In genomic region chr5:88734983-88735382, GRCh38 we compare ENCODE assay signal across 1 cellular context.
TF ChIP-seq lines count a peak whose summit lies in the region.

No MANE protein-coding gene starts in this region.

TF ChIP-seq in K562, 482 proteins besides CTCF, POLR2A, EP300 and RAD21 (continued from another document):
- TF ChIP-seq, protein P1, sequence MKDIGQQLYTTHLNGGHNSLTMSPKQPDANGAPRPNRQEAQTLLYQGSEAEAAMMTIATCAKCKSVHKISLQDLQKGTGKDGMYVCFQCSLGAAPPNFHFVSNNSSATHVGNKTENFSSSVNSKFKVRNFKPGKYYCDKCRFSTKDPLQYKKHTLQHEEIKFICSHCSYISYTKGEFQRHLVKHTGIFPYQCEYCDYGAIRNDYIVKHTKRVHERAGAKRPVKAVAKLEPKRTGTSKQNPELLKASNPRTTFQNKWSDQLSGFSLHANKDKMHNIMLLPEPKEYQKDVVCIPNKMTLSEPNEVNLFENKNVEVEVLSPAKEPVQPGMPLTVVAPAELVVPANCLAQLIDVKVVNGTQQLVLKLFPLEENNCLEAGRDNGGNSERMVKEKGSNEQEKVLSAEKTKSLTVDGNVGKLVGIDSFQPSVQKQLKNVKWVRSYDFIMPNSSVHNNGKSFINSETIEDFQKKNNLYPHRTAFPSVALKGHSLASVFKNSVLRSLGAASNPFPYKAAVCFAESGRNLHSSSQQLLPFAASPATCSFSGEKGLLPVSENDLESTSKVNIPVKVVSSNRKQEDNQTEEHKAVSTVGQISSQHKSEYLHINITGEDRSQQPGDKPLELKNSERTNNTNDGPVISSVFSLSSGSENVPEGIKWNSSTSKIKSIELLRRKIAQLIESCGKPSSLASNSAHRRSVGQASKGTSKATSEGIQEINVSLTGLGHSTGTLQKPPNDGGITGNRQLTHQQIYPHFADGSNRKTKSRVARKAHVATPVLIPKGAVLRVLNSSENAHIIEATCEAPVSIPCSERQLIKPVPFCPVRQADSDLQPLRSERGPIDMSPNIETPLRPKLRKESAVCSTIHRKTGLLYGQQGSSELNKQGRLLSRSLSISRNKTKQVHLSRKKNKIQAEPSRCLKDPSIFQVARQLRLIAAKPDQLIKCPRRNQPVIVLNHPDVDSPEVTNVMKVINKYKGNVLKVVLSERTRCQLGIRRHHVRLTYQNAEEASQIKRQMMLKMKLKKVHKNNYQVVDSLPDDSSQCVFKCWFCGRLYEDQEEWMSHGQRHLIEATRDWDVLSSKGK (CRISPR knock-in tag; IDR thresholded peaks at IDR 0.05) = no peak
